ENCODE assay signal across 8 cellular contexts in genomic region chr22:33000342-33001280, GRCh38. TPM values are rescaled to one million over a fixed set of nuclear protein-coding genes. Genes with fewer than 3 reads are reported as not detected.
DNase-seq lines count a peak whose midpoint lies in the region; ATAC-seq and TF ChIP-seq lines count a peak whose summit lies in the region.

No MANE protein-coding gene starts in this region.

- peak; percentile 90 for TF ChIP-seq CTCF in GM13977 (IDR thresholded peaks at IDR 0.05; ENCODE audit: extremely low read depth, insufficient read depth, missing control alignments)
- peak; percentile 77 to 90 (median 84) for TF ChIP-seq CTCF in ascending aorta (IDR thresholded peaks at IDR 0.05)

- H3K27me3 Mint-ChIP-seq in activated T-helper 2 cell treated with anti-CD3 and anti-CD28 coated beads, Interferon-gamma antibody, Interleukin-2, Interleukin-4, amounts not matched to agents 10 μg/mL and 5 μg/mL and 100 μg/mL, durations not matched to agents 14 hours and 24 hours and 36 hours (ENCODE audit: low read depth) = no peaks in the 10 kb centered on the region

- H3K36me3 ChIP-seq in ascending aorta = no peaks in the 10 kb centered on the region

- no peaks in the 10 kb centered on the region for H3K9me3 ChIP-seq in ascending aorta

- H3K4me1 Mint-ChIP-seq in activated T-helper 2 cell treated with anti-CD3 and anti-CD28 coated beads, Interferon-gamma antibody, Interleukin-2, Interleukin-4, amounts not matched to agents 10 μg/mL and 5 μg/mL and 100 μg/mL, durations not matched to agents 14 hours and 24 hours and 36 hours (ENCODE audit: low read depth) = no peaks in the 10 kb centered on the region

- H3K9me3 Mint-ChIP-seq in activated T-helper 2 cell treated with anti-CD3 and anti-CD28 coated beads, Interferon-gamma antibody, Interleukin-2, Interleukin-4, amounts not matched to agents 10 μg/mL and 5 μg/mL and 100 μg/mL, durations not matched to agents 14 hours and 24 hours and 36 hours = no peaks in the 10 kb centered on the region

- ATAC-seq in sciatic nerve = peak; percentile 81

- DNase-seq in ACHN (peak; percentile 15), GM13977 (ENCODE audit: low spot score) (peak; percentile 44), OCI-M1 (lab: John Stamatoyannopoulos, UW) (peak; percentile 75), ascending aorta (ENCODE audit: low spot score in 2 of 2) (peak in 1 of 2 donors; percentile 72), hippocampal formation (lab: John Stamatoyannopoulos, UW) (peak; percentile 19 to 24), sciatic nerve (ENCODE audit: low spot score) (peak; percentile 79), cerebellar cortex (ENCODE audit: low spot score) (no peak)
- no peak for DNase-seq in activated T-helper 2 cell treated with anti-CD3 and anti-CD28 coated beads, Interferon-gamma antibody, Interleukin-2, Interleukin-4, amounts not matched to agents 10 μg/mL and 5 μg/mL and 100 μg/mL, durations not matched to agents 14 hours and 24 hours and 36 hours (ENCODE audit: low spot score)

- no peaks in the 10 kb centered on the region for H3K27me3 ChIP-seq in ascending aorta

- no peaks in the 10 kb centered on the region for H3K4me1 ChIP-seq in ascending aorta

- intact Hi-C loops in ascending aorta (cut with DNase I) = loop anchor here (1.0 kb wide), 2 partner anchors 339 to 471 kb away; no protein-coding TSS in a partner anchor
- intact Hi-C loops in sciatic nerve (cut with DNase I) = loop anchor here (5.0 to 10.0 kb wide), 2 partner anchors 473 to 1026 kb away; no protein-coding TSS in a partner anchor
- intact Hi-C loops in activated T-helper 2 cell treated with anti-CD3 and anti-CD28 coated beads, Interferon-gamma antibody, Interleukin-2, Interleukin-4, amounts not matched to agents 10 μg/mL and 5 μg/mL and 100 μg/mL, durations not matched to agents 14 hours and 24 hours and 36 hours (cut with micrococcal nuclease) = no loop called here

- H3K27ac ChIP-seq in ascending aorta = no peak overlapping the region

- H3K36me3 Mint-ChIP-seq in activated T-helper 2 cell treated with anti-CD3 and anti-CD28 coated beads, Interferon-gamma antibody, Interleukin-2, Interleukin-4, amounts not matched to agents 10 μg/mL and 5 μg/mL and 100 μg/mL, durations not matched to agents 14 hours and 24 hours and 36 hours (ENCODE audit: low read depth) = no peaks in the 10 kb centered on the region

- in situ Hi-C loops in ACHN (cut with HindIII; ENCODE audit: low pct_ligation_motif_present, low pct_unique_long_range_greater_than_20kb, low sequenced_read_pairs) = loop anchor here (25.0 kb wide), 1 partner anchor 212 kb away; no protein-coding TSS in a partner anchor
- in situ Hi-C loops in GM13977 (cut with MboI; ENCODE audit: low pct_unique_long_range_greater_than_20kb, low sequenced_read_pairs, unreplicated experiment) = no loop called here

- no peak overlapping the region for H3K4me3 ChIP-seq in ascending aorta

- H3K27ac Mint-ChIP-seq in activated T-helper 2 cell treated with anti-CD3 and anti-CD28 coated beads, Interferon-gamma antibody, Interleukin-2, Interleukin-4, amounts not matched to agents 10 μg/mL and 5 μg/mL and 100 μg/mL, durations not matched to agents 14 hours and 24 hours and 36 hours = no peak overlapping the region

- H3K4me3 Mint-ChIP-seq in activated T-helper 2 cell treated with anti-CD3 and anti-CD28 coated beads, Interferon-gamma antibody, Interleukin-2, Interleukin-4, amounts not matched to agents 10 μg/mL and 5 μg/mL and 100 μg/mL, durations not matched to agents 14 hours and 24 hours and 36 hours (ENCODE audit: low read depth) = no peak overlapping the region

RNA-seq across cellular contexts. Expression of gene SYN3, which starts 57.6 kb away (rescaled TPM):
- total RNA-seq in ascending aorta = not detected
- 3.3 TPM for total RNA-seq in sciatic nerve
- not detected in 2 replicates for total RNA-seq in activated T-helper 2 cell treated with anti-CD3 and anti-CD28 coated beads, Interferon-gamma antibody, Interleukin-2, Interleukin-4, amounts not matched to agents 10 μg/mL and 5 μg/mL and 100 μg/mL, durations not matched to agents 14 hours and 24 hours and 36 hours

Comparison
In these comparisons a context has a peak if more than half of its experiments do, and no peak if none do; other contexts are left out.
1. DNase-seq: peak in ACHN (single experiment), GM13977 (single experiment), OCI-M1 (single experiment), hippocampal formation (2 of 2) and sciatic nerve (single experiment); none in cerebellar cortex (single experiment) and activated T-helper 2 cell treated with anti-CD3 and anti-CD28 coated beads, Interferon-gamma antibody, Interleukin-2, Interleukin-4, amounts not matched to agents 10 μg/mL and 5 μg/mL and 100 μg/mL, durations not matched to agents 14 hours and 24 hours and 36 hours (single experiment).